19 cellular contexts compared by ENCODE assay signal in genomic region chr10:80538481-80539185, GRCh38. TPM values are rescaled to one million over a fixed set of nuclear protein-coding genes. Genes with fewer than 3 reads are reported as not detected.
"Had no signal": no experiment of that assay in that cellular context is flagged by ENCODE, and none has a peak within 500 bp of the region (broad histone marks: within the 10 kb centered on the region; RNA-seq: fewer than 3 reads in every experiment).

No MANE protein-coding gene starts in this region.

- H3K27me3 ChIP-seq: body of pancreas, left lung, transverse colon, vagina had no signal

- H3K27ac Mint-ChIP-seq: activated naive CD8-positive, alpha-beta T cell treated with anti-CD3 and anti-CD28 coated beads, Interleukin-2, amount 10 ng/mL, durations not matched to agents 7 days and 5 days; stimulated activated naive CD8-positive, alpha-beta T cell treated with anti-CD3 and anti-CD28 coated beads, Interleukin-15, Interleukin-2, amounts not matched to agents 100 ng/mL and 50 ng/mL, for 24 hours had no signal

- DNase-seq: activated CD4-positive, alpha-beta T cell treated with anti-CD3 and anti-CD28 coated beads, Interleukin-2, amount 50 U/mL, for 1 hour; activated naive CD4-positive, alpha-beta T cell treated with Interleukin-2 at 50 U/mL for 16 hours; activated naive CD8-positive, alpha-beta T cell treated with anti-CD3 and anti-CD28 coated beads, Interleukin-2, amount 10 ng/mL, durations not matched to agents 7 days and 5 days; activated T-cell treated with anti-CD3 and anti-CD28 coated beads for 4 hours; amygdala; body of pancreas; caudate nucleus; erythroblast; hypothalamus; retina; T1000 had no signal

- H3K27me3 Mint-ChIP-seq: activated naive CD8-positive, alpha-beta T cell treated with anti-CD3 and anti-CD28 coated beads, Interleukin-2, amount 10 ng/mL, durations not matched to agents 7 days and 5 days; activated T-helper 17 cell treated with anti-CD3 and anti-CD28 coated beads, Interleukin-2, amount 50 U/mL, for 72 hours; memory B cell; naive thymus-derived CD8-positive, alpha-beta T cell; stimulated activated naive CD8-positive, alpha-beta T cell treated with anti-CD3 and anti-CD28 coated beads, Interleukin-15, Interleukin-2, amounts not matched to agents 100 ng/mL and 50 ng/mL, for 24 hours had no signal

- H3K36me3 Mint-ChIP-seq: memory B cell had no signal

- H3K9me3 Mint-ChIP-seq: activated naive CD8-positive, alpha-beta T cell treated with anti-CD3 and anti-CD28 coated beads, Interleukin-2, amount 10 ng/mL, durations not matched to agents 7 days and 5 days; activated T-helper 17 cell treated with anti-CD3 and anti-CD28 coated beads, Interleukin-2, amount 50 U/mL, for 72 hours; memory B cell; naive thymus-derived CD8-positive, alpha-beta T cell; stimulated activated naive CD8-positive, alpha-beta T cell treated with anti-CD3 and anti-CD28 coated beads, Interleukin-15, Interleukin-2, amounts not matched to agents 100 ng/mL and 50 ng/mL, for 24 hours had no signal

- ATAC-seq: activated T-helper 17 cell treated with anti-CD3 and anti-CD28 coated beads, Interleukin-2, amount 50 U/mL, for 72 hours; body of pancreas; left lung; naive thymus-derived CD8-positive, alpha-beta T cell had no signal

- H3K36me3 ChIP-seq: left lung, transverse colon, vagina had no signal

- H3K27ac ChIP-seq: body of pancreas, left lung, transverse colon, vagina had no signal

- H3K4me3 Mint-ChIP-seq: activated naive CD8-positive, alpha-beta T cell treated with anti-CD3 and anti-CD28 coated beads, Interleukin-2, amount 10 ng/mL, durations not matched to agents 7 days and 5 days; memory B cell; stimulated activated naive CD8-positive, alpha-beta T cell treated with anti-CD3 and anti-CD28 coated beads, Interleukin-15, Interleukin-2, amounts not matched to agents 100 ng/mL and 50 ng/mL, for 24 hours had no signal

- H3K4me3 ChIP-seq: body of pancreas, left lung, transverse colon, vagina had no signal

- H3K9me3 ChIP-seq: body of pancreas, left lung, transverse colon, vagina had no signal

RNA-seq across cellular contexts. Expression of gene SH2D4B, which starts 0.9 kb away (rescaled TPM):
- total RNA-seq: mucosa of gallbladder, vagina had no signal
- polyA plus RNA-seq: naive thymus-derived CD8-positive, alpha-beta T cell had no signal
